In genomic region chr7:150368884-150369739, GRCh38 we compare ENCODE assay signal across 8 cellular contexts. TPM values are rescaled to one million over a fixed set of nuclear protein-coding genes. Genes with fewer than 3 reads are reported as not detected.
DNase-seq lines count a peak whose midpoint lies in the region; ATAC-seq lines count a peak whose summit lies in the region.

No MANE protein-coding gene starts in this region.

- H3K9me3 ChIP-seq in effector memory CD4-positive, alpha-beta T cell (ENCODE audit: control insufficient read depth, low read length) = no peaks in the 10 kb centered on the region
- H3K9me3 ChIP-seq in mesenchymal stem cell (ENCODE audit: control insufficient read depth, low read length) = no peaks in the 10 kb centered on the region

- H4K91ac ChIP-seq in mesenchymal stem cell (ENCODE audit: low read length) = peak overlapping the region; percentile 94

- H2BK15ac ChIP-seq in mesenchymal stem cell (ENCODE audit: low read depth, poor library complexity, severe bottlenecking) = peak overlapping the region; percentile 94

- H3K36me3 ChIP-seq in effector memory CD4-positive, alpha-beta T cell (ENCODE audit: control insufficient read depth, insufficient read depth, low read length) = peaks cover 15% of the 10 kb centered on the region
- H3K36me3 ChIP-seq in mesenchymal stem cell (ENCODE audit: control insufficient read depth in 1 of 2, insufficient read depth in 2 of 2, low read depth in 1 of 2, low read length in 2 of 2) = peaks cover 16 to 34% of the 10 kb centered on the region in 2 experiments

- 1% methylated on average over 46 of the region's 58 CpGs for WGBS in mesenchymal stem cell

- no peaks in the 10 kb centered on the region for H3K27me3 ChIP-seq in effector memory CD4-positive, alpha-beta T cell (replicated peaks; ENCODE audit: control insufficient read depth, insufficient read depth, low read length, poor library complexity, severe bottlenecking)
- H3K27me3 ChIP-seq in mesenchymal stem cell (ENCODE audit: control insufficient read depth in 1 of 2, insufficient read depth in 1 of 2, low read length in 2 of 2) = no peaks in the 10 kb centered on the region

- DNase-seq in NCI-H345 (lab: John Stamatoyannopoulos, UW) (peak; percentile 58), NCI-H345 treated with DMSO at 0.1 percent for 48 hours (lab: John Stamatoyannopoulos, UW; ENCODE audit: unreplicated experiment) (no peak), NCI-H146 treated with DMSO at 0.1 percent for 48 hours (lab: John Stamatoyannopoulos, UW; ENCODE audit: unreplicated experiment) (peak; percentile 43), mesenchymal stem cell (peak; percentile 93)
- peak; percentile 62 for DNase-seq in activated CD4-positive, alpha-beta T cell treated with anti-CD3 and anti-CD28 coated beads, Interleukin-2, amount 50 U/mL, for 1 hour
- peak; percentile 36 to 47 (median 40) for DNase-seq in effector memory CD4-positive, alpha-beta T cell
- DNase-seq in stimulated activated naive CD4-positive, alpha-beta T cell (lab: John Stamatoyannopoulos, UW) = peak; percentile 65 to 86 (median 70)

- H3K23ac ChIP-seq in mesenchymal stem cell (ENCODE audit: low read length in 2 of 2) = peak overlapping the region in 1 of 2 experiments; percentile 43

- H2BK120ac ChIP-seq in mesenchymal stem cell (ENCODE audit: low read depth, low read length) = peak overlapping the region; percentile 94

- peak overlapping the region; percentile 95 for H4K8ac ChIP-seq in mesenchymal stem cell (ENCODE audit: low read length)

- H3K14ac ChIP-seq in mesenchymal stem cell (ENCODE audit: low read length in 2 of 2) = peak overlapping the region; percentile 83 to 97

- peak overlapping the region; percentile 92 for H3K4me3 ChIP-seq in effector memory CD4-positive, alpha-beta T cell (ENCODE audit: insufficient read depth, low read depth, low read length, poor library complexity, severe bottlenecking)
- H3K4me3 ChIP-seq in mesenchymal stem cell (ENCODE audit: insufficient read depth in 1 of 2, low read depth in 1 of 2, low read length in 2 of 2) = peak overlapping the region; percentile 86 to 96

- peak overlapping the region; percentile 92 to 97 for H3K4ac ChIP-seq in mesenchymal stem cell (ENCODE audit: low read depth in 1 of 2, low read length in 2 of 2)

- peak overlapping the region; percentile 92 for H3K4me2 ChIP-seq in mesenchymal stem cell (ENCODE audit: low read length, poor library complexity, severe bottlenecking)

- H2AK5ac ChIP-seq in mesenchymal stem cell (ENCODE audit: low read length, severe bottlenecking) = peak overlapping the region; percentile 24

- peak overlapping the region; percentile 91 for H2BK5ac ChIP-seq in mesenchymal stem cell (ENCODE audit: low read depth, low read length, poor library complexity, severe bottlenecking)

- H2AFZ ChIP-seq in mesenchymal stem cell (ENCODE audit: low read depth, low read length) = peak overlapping the region; percentile 46

- H3K4me1 ChIP-seq in effector memory CD4-positive, alpha-beta T cell (ENCODE audit: control insufficient read depth, insufficient read depth, low read length, poor library complexity, severe bottlenecking) = peaks cover 20% of the 10 kb centered on the region
- H3K4me1 ChIP-seq in mesenchymal stem cell (ENCODE audit: control insufficient read depth, insufficient read depth, low read depth, low read length) = peaks cover 28% of the 10 kb centered on the region

- peak; percentile 24 for ATAC-seq in HG02623 (IDR thresholded peaks at IDR 0.05; ENCODE audit: unreplicated experiment)

- H3K27ac ChIP-seq in effector memory CD4-positive, alpha-beta T cell (ENCODE audit: insufficient read depth, low read length, poor library complexity, severe bottlenecking) = peak overlapping the region; percentile 79
- H3K27ac ChIP-seq in mesenchymal stem cell (ENCODE audit: low read length, poor library complexity, severe bottlenecking) = peak overlapping the region; percentile 74

- H2BK12ac ChIP-seq in mesenchymal stem cell (ENCODE audit: low read length in 2 of 2) = peak overlapping the region in 1 of 2 experiments; percentile 88

- peak overlapping the region; percentile 90 for H3K9ac ChIP-seq in mesenchymal stem cell (ENCODE audit: low read length)

- peaks cover 29% of the 10 kb centered on the region for H3K79me1 ChIP-seq in mesenchymal stem cell (replicated peaks; ENCODE audit: low read length, poor library complexity, severe bottlenecking)

- peak overlapping the region; percentile 49 to 98 for H3K18ac ChIP-seq in mesenchymal stem cell (ENCODE audit: low read depth in 1 of 2, low read length in 2 of 2)

RNA-seq across cellular contexts. Expression of gene REPIN1, which starts 0.5 kb away (rescaled TPM):
- polyA plus RNA-seq in mesenchymal stem cell (2013, experiment 1 of 2) = 68.4 TPM
- polyA plus RNA-seq in mesenchymal stem cell (2013, experiment 2 of 2) = 69.3 TPM

RNA-seq across cellular contexts. Expression of gene ZNF775, which starts 10.0 kb away (rescaled TPM):
- polyA plus RNA-seq in mesenchymal stem cell (2013, experiment 1 of 2) = 5.1 TPM
- 4.8 TPM for polyA plus RNA-seq in mesenchymal stem cell (2013, experiment 2 of 2)

RNA-seq across cellular contexts. Expression of gene RARRES2, which starts 27.7 kb away (rescaled TPM):
- 155 TPM for polyA plus RNA-seq in mesenchymal stem cell (2013, experiment 1 of 2)
- polyA plus RNA-seq in mesenchymal stem cell (2013, experiment 2 of 2) = 162 TPM

RNA-seq across cellular contexts. Expression of gene ACTR3C, which starts 45.8 kb away (rescaled TPM):
- not detected for polyA plus RNA-seq in mesenchymal stem cell (2013, experiment 1 of 2)
- polyA plus RNA-seq in mesenchymal stem cell (2013, experiment 2 of 2) = not detected

RNA-seq across cellular contexts. Expression of gene LRRC61, which starts 46.0 kb away (rescaled TPM):
- polyA plus RNA-seq in mesenchymal stem cell (2013, experiment 1 of 2) = not detected
- polyA plus RNA-seq in mesenchymal stem cell (2013, experiment 2 of 2) = not detected
